23 cellular contexts compared by ENCODE assay signal in the genomic region with DNA sequence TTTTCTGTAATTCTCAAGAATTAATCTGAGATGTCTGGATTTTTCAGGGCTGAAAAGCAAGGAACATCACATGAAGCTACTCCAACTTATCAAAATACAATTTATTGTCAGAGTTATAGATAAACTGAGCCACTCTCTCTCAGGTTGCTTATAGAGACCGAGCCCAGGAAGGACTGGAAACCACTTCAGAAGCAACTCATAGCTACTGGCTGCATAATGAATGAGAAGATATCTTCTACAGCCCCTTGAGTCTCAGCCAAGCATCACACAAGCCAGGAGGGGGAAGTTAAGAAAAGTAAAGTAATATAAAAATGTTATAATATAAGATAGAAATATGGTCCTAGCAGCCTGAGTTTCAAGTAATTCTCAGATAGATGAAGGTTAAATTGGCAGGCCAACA.
"Had no signal": no experiment of that assay in that cellular context is flagged by ENCODE, and none has a peak within 500 bp of the region (broad histone marks: within the 10 kb centered on the region; RNA-seq: fewer than 3 reads in every experiment).

No MANE protein-coding gene starts in this region.

- H3K4me1 Mint-ChIP-seq: stimulated activated memory B cell treated with anti-CD40 and anti-IgM and Interleukin-4, amounts not matched to agents 10 μg/mL and 1 μg/mL and 100 μg/mL, for 72 hours had no signal

- H3K4me1 ChIP-seq: parathyroid adenoma, suprapubic skin had no signal

- H3K27ac ChIP-seq: brain microvascular endothelial cell, coronary artery, dorsolateral prefrontal cortex, parathyroid adenoma, psoas muscle, sigmoid colon, suprapubic skin, tibial nerve had no signal

- H3K27me3 Mint-ChIP-seq: activated naive CD4-positive, alpha-beta T cell treated with anti-CD3 and anti-CD28 coated beads, Interleukin-2, amount 10 ng/mL, durations not matched to agents 7 days and 5 days; activated T-cell treated with anti-CD3 and anti-CD28 coated beads, Interleukin-2, amount 50 U/mL, for 24 hours had no signal

- DNase-seq: activated CD4-positive, alpha-beta T cell treated with anti-CD3 and anti-CD28 coated beads for 4 hours; activated CD4-positive, alpha-beta T cell treated with anti-CD3 and anti-CD28 coated beads, Interleukin-2, amount 50 U/mL, for 48 hours; activated CD8-positive, alpha-beta memory T cell treated with anti-CD3 and anti-CD28 coated beads, Interleukin-2, amount 50 U/mL, for 48 hours; activated gamma-delta T cell; activated naive CD4-positive, alpha-beta T cell treated with anti-CD3 and anti-CD28 coated beads, Interleukin-2, amount 10 ng/mL, durations not matched to agents 7 days and 5 days; activated T-cell treated with anti-CD3 and anti-CD28 coated beads, Interleukin-2, amount 50 U/mL, for 24 hours; brain microvascular endothelial cell; dorsolateral prefrontal cortex; effector memory CD4-positive, alpha-beta T cell; islet precursor cell; left ventricle myocardium superior; psoas muscle; sigmoid colon; small intestine; stimulated activated CD4-positive, alpha-beta T cell treated with anti-CD3 and anti-CD28 coated beads, Interleukin-4, amount 100 ng/mL, for 4 hours; stimulated activated CD8-positive, alpha-beta memory T cell treated with anti-CD3 and anti-CD28 coated beads, Interleukin-4, amount 100 ng/mL, for 48 hours; SW 1271; T-helper 2 cell had no signal

- H3K9me3 ChIP-seq: psoas muscle, sigmoid colon, suprapubic skin had no signal

- H3K79me2 ChIP-seq: parathyroid adenoma had no signal

- H3K4me3 Mint-ChIP-seq: activated naive CD4-positive, alpha-beta T cell treated with anti-CD3 and anti-CD28 coated beads, Interleukin-2, amount 10 ng/mL, durations not matched to agents 7 days and 5 days; activated T-cell treated with anti-CD3 and anti-CD28 coated beads, Interleukin-2, amount 50 U/mL, for 24 hours; stimulated activated memory B cell treated with anti-CD40 and anti-IgM and Interleukin-4, amounts not matched to agents 10 μg/mL and 1 μg/mL and 100 μg/mL, for 72 hours had no signal

- H3K36me3 ChIP-seq: brain microvascular endothelial cell, sigmoid colon, suprapubic skin, tibial nerve had no signal

- H2AFZ ChIP-seq: parathyroid adenoma had no signal

- H3K27ac Mint-ChIP-seq: activated naive CD4-positive, alpha-beta T cell treated with anti-CD3 and anti-CD28 coated beads, Interleukin-2, amount 10 ng/mL, durations not matched to agents 7 days and 5 days; stimulated activated memory B cell treated with anti-CD40 and anti-IgM and Interleukin-4, amounts not matched to agents 10 μg/mL and 1 μg/mL and 100 μg/mL, for 72 hours had no signal

- ATAC-seq: left ventricle myocardium superior; psoas muscle; stimulated activated memory B cell treated with anti-CD40 and anti-IgM and Interleukin-4, amounts not matched to agents 10 μg/mL and 1 μg/mL and 100 μg/mL, for 72 hours had no signal

- H3K27me3 ChIP-seq: brain microvascular endothelial cell, dorsolateral prefrontal cortex, sigmoid colon, suprapubic skin, tibial nerve had no signal

- H3K4me3 ChIP-seq: coronary artery, dorsolateral prefrontal cortex, psoas muscle, sigmoid colon, suprapubic skin, tibial nerve had no signal

- H3K9me3 Mint-ChIP-seq: activated naive CD4-positive, alpha-beta T cell treated with anti-CD3 and anti-CD28 coated beads, Interleukin-2, amount 10 ng/mL, durations not matched to agents 7 days and 5 days had no signal

- H3K36me3 Mint-ChIP-seq: stimulated activated memory B cell treated with anti-CD40 and anti-IgM and Interleukin-4, amounts not matched to agents 10 μg/mL and 1 μg/mL and 100 μg/mL, for 72 hours had no signal
